ENCODE assay signal across 28 cellular contexts in genomic region chr1:10080523-10080922, GRCh38.
"Had no signal": no experiment of that assay in that cellular context is flagged by ENCODE, and none has a peak within 500 bp of the region (broad histone marks: within the 10 kb centered on the region; RNA-seq: fewer than 3 reads in every experiment).

No MANE protein-coding gene starts in this region.

- H3K4me3 Mint-ChIP-seq: stimulated activated effector memory CD8-positive, alpha-beta T cell treated with anti-CD3 and anti-CD28 coated beads, Interleukin-12 subunit alpha, Interleukin-12 subunit beta, amount 100 ng/mL, for 72 hours; stimulated activated memory B cell treated with anti-CD40 and anti-IgM and Interleukin-4, amounts not matched to agents 10 μg/mL and 1 μg/mL and 100 μg/mL, for 72 hours; stimulated activated naive B cell treated with anti-CD40 and anti-IgM and Interleukin-4, amounts not matched to agents 10 μg/mL and 1 μg/mL and 100 μg/mL, for 72 hours; stimulated activated naive CD8-positive, alpha-beta T cell treated with anti-CD3 and anti-CD28 coated beads, Interleukin-15, amount 100 ng/mL, for 72 hours; stimulated activated naive CD8-positive, alpha-beta T cell treated with anti-CD3 and anti-CD28 coated beads, Interleukin-15, Interleukin-2, amounts not matched to agents 100 ng/mL and 50 ng/mL, for 24 hours; type B pancreatic cell had no signal

- H3K36me3 ChIP-seq: thoracic aorta, thyroid gland, upper lobe of right lung, uterus, vagina had no signal

- ATAC-seq: stimulated activated effector memory CD8-positive, alpha-beta T cell treated with anti-CD3 and anti-CD28 coated beads, Interleukin-12 subunit alpha, Interleukin-12 subunit beta, amount 100 ng/mL, for 72 hours; stimulated activated memory B cell treated with anti-CD40 and anti-IgM and Interleukin-4, amounts not matched to agents 10 μg/mL and 1 μg/mL and 100 μg/mL, for 72 hours; stimulated activated naive B cell treated with anti-CD40 and anti-IgM and Interleukin-4, amounts not matched to agents 10 μg/mL and 1 μg/mL and 100 μg/mL, for 72 hours; stimulated activated naive CD8-positive, alpha-beta T cell treated with anti-CD3 and anti-CD28 coated beads, Interleukin-15, amount 100 ng/mL, for 72 hours; stimulated activated naive CD8-positive, alpha-beta T cell treated with anti-CD3 and anti-CD28 coated beads, Interleukin-15, Interleukin-2, amounts not matched to agents 100 U/mL and 50 U/mL, for 24 hours; upper lobe of right lung had no signal

- H3K9me3 Mint-ChIP-seq: stimulated activated effector memory CD8-positive, alpha-beta T cell treated with anti-CD3 and anti-CD28 coated beads, Interleukin-12 subunit alpha, Interleukin-12 subunit beta, amount 100 ng/mL, for 72 hours; stimulated activated memory B cell treated with anti-CD40 and anti-IgM and Interleukin-4, amounts not matched to agents 10 μg/mL and 1 μg/mL and 100 μg/mL, for 72 hours; stimulated activated naive B cell treated with anti-CD40 and anti-IgM and Interleukin-4, amounts not matched to agents 10 μg/mL and 1 μg/mL and 100 μg/mL, for 72 hours; stimulated activated naive CD8-positive, alpha-beta T cell treated with anti-CD3 and anti-CD28 coated beads, Interleukin-15, amount 100 ng/mL, for 72 hours; stimulated activated naive CD8-positive, alpha-beta T cell treated with anti-CD3 and anti-CD28 coated beads, Interleukin-15, Interleukin-2, amounts not matched to agents 100 ng/mL and 50 ng/mL, for 24 hours had no signal

- H3K27me3 ChIP-seq: stomach, suprapubic skin, testis, thyroid gland, tibial artery, tibial nerve, transverse colon, upper lobe of left lung, upper lobe of right lung, uterus, vagina had no signal

- H3K4me3 ChIP-seq: stomach, suprapubic skin, testis, thoracic aorta, thyroid gland, tibial artery, tibial nerve, transverse colon, upper lobe of left lung, upper lobe of right lung, uterus, vagina had no signal

- H3K4me1 Mint-ChIP-seq: stimulated activated memory B cell treated with anti-CD40 and anti-IgM and Interleukin-4, amounts not matched to agents 10 μg/mL and 1 μg/mL and 100 μg/mL, for 72 hours; stimulated activated naive CD8-positive, alpha-beta T cell treated with anti-CD3 and anti-CD28 coated beads, Interleukin-15, amount 100 ng/mL, for 72 hours had no signal

- DNase-seq: stimulated activated CD4-positive, alpha-beta T cell treated with anti-CD3 and anti-CD28 coated beads, Interleukin-2, amount 100 ng/mL, for 48 hours; stimulated activated CD4-positive, alpha-beta T cell treated with anti-CD3 and anti-CD28 coated beads, Interleukin-4, amount 100 ng/mL, for 1 hour; stimulated activated CD4-positive, alpha-beta T cell treated with anti-CD3 and anti-CD28 coated beads, Interleukin-4, amount 100 ng/mL, for 24 hours; stimulated activated CD4-positive, alpha-beta T cell treated with anti-CD3 and anti-CD28 coated beads, Interleukin-4, amount 100 ng/mL, for 4 hours; stimulated activated CD8-positive, alpha-beta memory T cell treated with anti-CD3 and anti-CD28 coated beads, Interleukin-4, amount 100 ng/mL, for 48 hours; stimulated activated naive B cell treated with anti-CD40 and anti-IgM and Interleukin-4, amounts not matched to agents 10 μg/mL and 1 μg/mL and 100 μg/mL, for 72 hours; stimulated activated naive CD4-positive, alpha-beta T cell; stimulated activated naive CD4-positive, alpha-beta T cell treated with Interleukin-2 at 50 U/mL for 16 hours; stimulated activated naive CD8-positive, alpha-beta T cell treated with anti-CD3 and anti-CD28 coated beads, Interleukin-15, amount 100 ng/mL, for 72 hours; stimulated activated naive CD8-positive, alpha-beta T cell treated with anti-CD3 and anti-CD28 coated beads, Interleukin-15, Interleukin-2, amounts not matched to agents 100 U/mL and 50 U/mL, for 24 hours; stomach; substantia nigra; testis; thyroid gland; tibial artery; transverse colon; upper lobe of left lung; upper lobe of right lung; uterus had no signal

- H3K9me3 ChIP-seq: stomach, suprapubic skin, testis, thoracic aorta, thyroid gland, tibial artery, tibial nerve, upper lobe of left lung, upper lobe of right lung, uterus, vagina had no signal

- H3K27me3 Mint-ChIP-seq: stimulated activated memory B cell treated with anti-CD40 and anti-IgM and Interleukin-4, amounts not matched to agents 10 μg/mL and 1 μg/mL and 100 μg/mL, for 72 hours; stimulated activated naive B cell treated with anti-CD40 and anti-IgM and Interleukin-4, amounts not matched to agents 10 μg/mL and 1 μg/mL and 100 μg/mL, for 72 hours; stimulated activated naive CD8-positive, alpha-beta T cell treated with anti-CD3 and anti-CD28 coated beads, Interleukin-15, amount 100 ng/mL, for 72 hours; stimulated activated naive CD8-positive, alpha-beta T cell treated with anti-CD3 and anti-CD28 coated beads, Interleukin-15, Interleukin-2, amounts not matched to agents 100 ng/mL and 50 ng/mL, for 24 hours; type B pancreatic cell had no signal

- FAIRE-seq: urothelium cell line had no signal

- H3K4me1 ChIP-seq: testis, tibial artery, tibial nerve, transverse colon had no signal

- H3K27ac ChIP-seq: stomach, suprapubic skin, testis, thoracic aorta, thyroid gland, tibial artery, tibial nerve, transverse colon, upper lobe of left lung, upper lobe of right lung, uterus, vagina had no signal

- H3K27ac Mint-ChIP-seq: stimulated activated effector memory CD8-positive, alpha-beta T cell treated with anti-CD3 and anti-CD28 coated beads, Interleukin-12 subunit alpha, Interleukin-12 subunit beta, amount 100 ng/mL, for 72 hours; stimulated activated memory B cell treated with anti-CD40 and anti-IgM and Interleukin-4, amounts not matched to agents 10 μg/mL and 1 μg/mL and 100 μg/mL, for 72 hours; stimulated activated naive B cell treated with anti-CD40 and anti-IgM and Interleukin-4, amounts not matched to agents 10 μg/mL and 1 μg/mL and 100 μg/mL, for 72 hours; stimulated activated naive CD8-positive, alpha-beta T cell treated with anti-CD3 and anti-CD28 coated beads, Interleukin-15, Interleukin-2, amounts not matched to agents 100 ng/mL and 50 ng/mL, for 24 hours; type B pancreatic cell had no signal
